ENCODE assay signal across 16 cellular contexts in the genomic region with DNA sequence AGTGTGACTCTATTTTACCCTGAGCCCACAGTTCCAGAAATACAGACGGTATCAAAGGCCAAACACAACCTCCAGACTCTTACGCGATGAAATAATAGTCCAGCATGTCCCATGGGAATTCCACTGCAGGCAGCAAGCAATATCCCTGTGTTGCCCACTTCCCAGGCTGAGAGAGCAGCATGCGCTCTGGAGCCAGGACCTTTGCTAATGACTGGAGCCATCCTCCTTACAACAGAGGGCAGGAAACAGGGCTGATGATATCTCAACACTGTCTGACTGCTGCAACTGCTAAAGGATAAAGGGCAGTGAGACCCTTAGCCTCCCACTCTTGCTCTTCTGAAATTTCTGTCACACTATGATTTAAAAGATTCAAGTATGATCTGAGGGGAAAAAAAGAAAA. TPM values are rescaled to one million over a fixed set of nuclear protein-coding genes. Genes with fewer than 3 reads are reported as not detected.
DNase-seq lines count a peak whose midpoint lies in the region; TF ChIP-seq lines count a peak whose summit lies in the region.
"Had no signal": no experiment of that assay in that cellular context is flagged by ENCODE, and none has a peak within 500 bp of the region (broad histone marks: within the 10 kb centered on the region; RNA-seq: fewer than 3 reads in every experiment).

No MANE protein-coding gene starts in this region.

- no peaks in the 10 kb centered on the region for H3K9me3 ChIP-seq in neural progenitor cell (ENCODE audit: low read depth)
- H3K9me3 ChIP-seq: BLaER1 had no signal

- H3K4me1 ChIP-seq in neural progenitor cell: peaks cover 20% of the 10 kb centered on the region

- no peak overlapping the region for H3K4me3 Mint-ChIP-seq in neural progenitor cell
- H3K4me3 Mint-ChIP-seq: CD8-positive, alpha-beta T cell had no signal

- no peak overlapping the region for H3K4me3 ChIP-seq in fibroblast of mammary gland (ENCODE audit: control insufficient read depth, low read depth, low read length)
- H3K4me3 ChIP-seq in neural progenitor cell: no peak overlapping the region
- H3K4me3 ChIP-seq: BLaER1 had no signal

- no peaks in the 10 kb centered on the region for H3K36me3 ChIP-seq in neural progenitor cell
- H3K36me3 ChIP-seq: BLaER1 had no signal

- no peaks in the 10 kb centered on the region for H3K79me2 ChIP-seq in neural progenitor cell (ENCODE audit: low read depth)

- H3K9ac ChIP-seq in neural progenitor cell: no peak overlapping the region
- H3K9ac ChIP-seq: BLaER1 had no signal

- H4K20me1 ChIP-seq in neural progenitor cell (ENCODE audit: low read depth): no peaks in the 10 kb centered on the region
- H4K20me1 ChIP-seq: BLaER1 had no signal

- peak overlapping the region; percentile 56 for H3K4me2 ChIP-seq in neural progenitor cell
- H3K4me2 ChIP-seq: BLaER1 had no signal

- TF ChIP-seq CTCF in fibroblast of mammary gland (conservative IDR thresholded peaks at IDR 0.05; ENCODE audit: control insufficient read depth, insufficient read depth, low read depth, low read length) (no peak), neural progenitor cell (IDR thresholded peaks at IDR 0.05) (no peak)

- H3K27me3 ChIP-seq in neural progenitor cell: no peaks in the 10 kb centered on the region
- H3K27me3 ChIP-seq: BLaER1 had no signal

- peaks cover 9% of the 10 kb centered on the region for H3K27me3 Mint-ChIP-seq in neural progenitor cell (ENCODE audit: insufficient read depth, low read depth)

- H3K27ac ChIP-seq in neural progenitor cell: no peak overlapping the region
- H3K27ac ChIP-seq: BLaER1 had no signal

- peak; percentile 35 for DNase-seq in NCI-H2107 treated with DMSO at 0.1 percent for 48 hours (lab: John Stamatoyannopoulos, UW; ENCODE audit: unreplicated experiment)
- DNase-seq in NCI-H2107 (lab: John Stamatoyannopoulos, UW): no peak
- peak; percentile 91 for DNase-seq in SK-N-DZ (ENCODE audit: low spot score)
- peak; percentile 25 for DNase-seq in fibroblast of mammary gland (ENCODE audit: low read depth)
- no peak for DNase-seq in neural progenitor cell (ENCODE audit: low spot score)
- DNase-seq in T1000 (lab: John Stamatoyannopoulos, UW): no peak
- no peak for DNase-seq in activated CD8-positive, alpha-beta memory T cell treated with anti-CD3 and anti-CD28 coated beads, Interleukin-2, amount 50 U/mL, for 48 hours
- no peak for DNase-seq in activated effector memory CD4-positive, alpha-beta T cell treated with anti-CD3 and anti-CD28 coated beads, Interleukin-2, amount 50 U/mL, for 16 hours
- DNase-seq: 8988T; CD8-positive, alpha-beta T cell; DMS79 treated with DMSO at 0.1 percent for 48 hours; MV-4-11; NCI-H2029; NCI-H2227 treated with DMSO at 0.1 percent for 48 hours; SIG-M5 had no signal

- H2AFZ ChIP-seq in neural progenitor cell (replicated peaks): no peak overlapping the region

- H3K4me1 Mint-ChIP-seq in neural progenitor cell: peaks cover 15% of the 10 kb centered on the region

- no peak overlapping the region for H3K27ac Mint-ChIP-seq in neural progenitor cell
- H3K27ac Mint-ChIP-seq: CD8-positive, alpha-beta T cell had no signal

- H3F3A ChIP-seq in neural progenitor cell (ENCODE audit: low read depth): peaks cover 9% of the 10 kb centered on the region

- H3K9me3 Mint-ChIP-seq in neural progenitor cell: no peaks in the 10 kb centered on the region
- H3K9me3 Mint-ChIP-seq: CD8-positive, alpha-beta T cell had no signal

- H3K36me3 Mint-ChIP-seq in neural progenitor cell: no peaks in the 10 kb centered on the region
- H3K36me3 Mint-ChIP-seq: CD8-positive, alpha-beta T cell had no signal

RNA-seq across cellular contexts. Expression of a gene that starts 34.8 kb away (rescaled TPM):
- 6.6 and 8.0 TPM in 2 replicates for polyA plus RNA-seq in SK-N-DZ (2014; cell fraction: cytosol; rRNA removed)
- 9.2 and 10.1 TPM in 2 replicates for polyA plus RNA-seq in SK-N-DZ (2014; cell fraction: nucleus; rRNA removed)
- 10.4 and 11.1 TPM in 2 replicates for total RNA-seq in neural progenitor cell (ENCODE audit: low replicate concordance)

Comparison
In these comparisons a context has a peak if more than half of its experiments do, and no peak if none do; other contexts are left out.
1. DNase-seq: peak in NCI-H2107 treated with DMSO at 0.1 percent for 48 hours (single experiment), SK-N-DZ (single experiment) and fibroblast of mammary gland (single experiment); none in NCI-H2107 (single experiment), neural progenitor cell (single experiment), T1000 (single experiment), activated CD8-positive, alpha-beta memory T cell treated with anti-CD3 and anti-CD28 coated beads, Interleukin-2, amount 50 U/mL, for 48 hours (single experiment) and activated effector memory CD4-positive, alpha-beta T cell treated with anti-CD3 and anti-CD28 coated beads, Interleukin-2, amount 50 U/mL, for 16 hours (single experiment).